ENCODE assay signal across 18 cellular contexts in genomic region chr16:24946155-24946554, GRCh38.
DNase-seq lines count a peak whose midpoint lies in the region; ATAC-seq lines count a peak whose summit lies in the region.
"Had no signal": no experiment of that assay in that cellular context is flagged by ENCODE, and none has a peak within 500 bp of the region (broad histone marks: within the 10 kb centered on the region; RNA-seq: fewer than 3 reads in every experiment).

No MANE protein-coding gene starts in this region.

- no peaks in the 10 kb centered on the region for H3K27me3 Mint-ChIP-seq in activated naive CD4-positive, alpha-beta T cell treated with anti-CD3 and anti-CD28 coated beads, Interleukin-2, amount 50 U/mL, for 24 hours
- H3K27me3 Mint-ChIP-seq in activated naive CD4-positive, alpha-beta T cell treated with anti-CD3 and anti-CD28 coated beads for 36 hours (ENCODE audit: low read depth): no peaks in the 10 kb centered on the region
- no peaks in the 10 kb centered on the region for H3K27me3 Mint-ChIP-seq in activated T-helper 17 cell treated with anti-CD3 and anti-CD28 coated beads, Interleukin-2, amount 50 U/mL, for 72 hours
- no peaks in the 10 kb centered on the region for H3K27me3 Mint-ChIP-seq in stimulated activated memory B cell treated with anti-CD40 and anti-IgM and Interleukin-4, amounts not matched to agents 10 μg/mL and 1 μg/mL and 100 μg/mL, for 72 hours
- H3K27me3 Mint-ChIP-seq: CD4-positive, CD25-positive, alpha-beta regulatory T cell; IgD-negative memory B cell had no signal

- no peaks in the 10 kb centered on the region for H3K9me3 Mint-ChIP-seq in activated naive CD4-positive, alpha-beta T cell treated with anti-CD3 and anti-CD28 coated beads, Interleukin-2, amount 50 U/mL, for 24 hours
- H3K9me3 Mint-ChIP-seq in activated naive CD4-positive, alpha-beta T cell treated with anti-CD3 and anti-CD28 coated beads for 36 hours: no peaks in the 10 kb centered on the region
- no peaks in the 10 kb centered on the region for H3K9me3 Mint-ChIP-seq in activated T-helper 17 cell treated with anti-CD3 and anti-CD28 coated beads, Interleukin-2, amount 50 U/mL, for 72 hours
- H3K9me3 Mint-ChIP-seq in stimulated activated memory B cell treated with anti-CD40 and anti-IgM and Interleukin-4, amounts not matched to agents 10 μg/mL and 1 μg/mL and 100 μg/mL, for 72 hours: no peaks in the 10 kb centered on the region
- H3K9me3 Mint-ChIP-seq: CD4-positive, CD25-positive, alpha-beta regulatory T cell; H9; IgD-negative memory B cell had no signal

- no peak for ATAC-seq in activated T-helper 17 cell treated with anti-CD3 and anti-CD28 coated beads, Interleukin-2, amount 50 U/mL, for 72 hours (replicated peaks)
- ATAC-seq in stimulated activated memory B cell treated with anti-CD40 and anti-IgM and Interleukin-4, amounts not matched to agents 10 μg/mL and 1 μg/mL and 100 μg/mL, for 72 hours: no peak
- ATAC-seq in HG02588 (IDR thresholded peaks at IDR 0.05; ENCODE audit: unreplicated experiment): no peak
- ATAC-seq in GM18520 (IDR thresholded peaks at IDR 0.05; ENCODE audit: unreplicated experiment): no peak
- ATAC-seq: HepG2 had no signal

- DNase-seq in activated naive CD4-positive, alpha-beta T cell treated with anti-CD3 and anti-CD28 coated beads for 36 hours: no peak
- DNase-seq in mesenteric fat pad (ENCODE audit: low spot score): peak; percentile 12
- no peak for DNase-seq in COR-L47 (lab: John Stamatoyannopoulos, UW)
- DNase-seq: ACHN; BE2C; C1 segment of cervical spinal cord; CD4-positive, CD25-positive, alpha-beta regulatory T cell; DMS153; DMS79; GDM1; H9 had no signal

- intact Hi-C loops in activated naive CD4-positive, alpha-beta T cell treated with anti-CD3 and anti-CD28 coated beads for 36 hours (cut with micrococcal nuclease): no loop called here

- peak overlapping the region; percentile 43 for H3K27ac Mint-ChIP-seq in activated naive CD4-positive, alpha-beta T cell treated with anti-CD3 and anti-CD28 coated beads, Interleukin-2, amount 50 U/mL, for 24 hours
- H3K27ac Mint-ChIP-seq in activated naive CD4-positive, alpha-beta T cell treated with anti-CD3 and anti-CD28 coated beads for 36 hours: no peak overlapping the region
- H3K27ac Mint-ChIP-seq in activated T-helper 17 cell treated with anti-CD3 and anti-CD28 coated beads, Interleukin-2, amount 50 U/mL, for 72 hours: peak overlapping the region; percentile 23
- peak overlapping the region; percentile 54 for H3K27ac Mint-ChIP-seq in stimulated activated memory B cell treated with anti-CD40 and anti-IgM and Interleukin-4, amounts not matched to agents 10 μg/mL and 1 μg/mL and 100 μg/mL, for 72 hours

- CTCF ChIA-PET in activated naive CD4-positive, alpha-beta T cell treated with anti-CD3 and anti-CD28 coated beads for 36 hours (lab: Charles Lee): no interaction called here

- peaks cover 16% of the 10 kb centered on the region for H3K36me3 Mint-ChIP-seq in activated naive CD4-positive, alpha-beta T cell treated with anti-CD3 and anti-CD28 coated beads, Interleukin-2, amount 50 U/mL, for 24 hours
- peaks cover 23% of the 10 kb centered on the region for H3K36me3 Mint-ChIP-seq in activated naive CD4-positive, alpha-beta T cell treated with anti-CD3 and anti-CD28 coated beads for 36 hours (ENCODE audit: low read depth)
- H3K36me3 Mint-ChIP-seq in activated T-helper 17 cell treated with anti-CD3 and anti-CD28 coated beads, Interleukin-2, amount 50 U/mL, for 72 hours (ENCODE audit: low read depth): peaks cover 99% of the 10 kb centered on the region
- H3K36me3 Mint-ChIP-seq in stimulated activated memory B cell treated with anti-CD40 and anti-IgM and Interleukin-4, amounts not matched to agents 10 μg/mL and 1 μg/mL and 100 μg/mL, for 72 hours: peaks cover 77% of the 10 kb centered on the region

- H3K4me3 Mint-ChIP-seq in activated naive CD4-positive, alpha-beta T cell treated with anti-CD3 and anti-CD28 coated beads, Interleukin-2, amount 50 U/mL, for 24 hours: no peak overlapping the region
- H3K4me3 Mint-ChIP-seq in activated naive CD4-positive, alpha-beta T cell treated with anti-CD3 and anti-CD28 coated beads for 36 hours: no peak overlapping the region
- no peak overlapping the region for H3K4me3 Mint-ChIP-seq in activated T-helper 17 cell treated with anti-CD3 and anti-CD28 coated beads, Interleukin-2, amount 50 U/mL, for 72 hours
- H3K4me3 Mint-ChIP-seq in stimulated activated memory B cell treated with anti-CD40 and anti-IgM and Interleukin-4, amounts not matched to agents 10 μg/mL and 1 μg/mL and 100 μg/mL, for 72 hours: no peak overlapping the region
- H3K4me3 Mint-ChIP-seq: CD4-positive, CD25-positive, alpha-beta regulatory T cell; H9; IgD-negative memory B cell had no signal

- H3K4me1 Mint-ChIP-seq in activated naive CD4-positive, alpha-beta T cell treated with anti-CD3 and anti-CD28 coated beads, Interleukin-2, amount 50 U/mL, for 24 hours: no peaks in the 10 kb centered on the region
- H3K4me1 Mint-ChIP-seq in activated naive CD4-positive, alpha-beta T cell treated with anti-CD3 and anti-CD28 coated beads for 36 hours (ENCODE audit: low read depth): no peaks in the 10 kb centered on the region
- no peaks in the 10 kb centered on the region for H3K4me1 Mint-ChIP-seq in activated T-helper 17 cell treated with anti-CD3 and anti-CD28 coated beads, Interleukin-2, amount 50 U/mL, for 72 hours
- H3K4me1 Mint-ChIP-seq in stimulated activated memory B cell treated with anti-CD40 and anti-IgM and Interleukin-4, amounts not matched to agents 10 μg/mL and 1 μg/mL and 100 μg/mL, for 72 hours: no peaks in the 10 kb centered on the region
- H3K4me1 Mint-ChIP-seq: H9 had no signal
